10 cellular contexts compared by ENCODE assay signal in the genomic region with DNA sequence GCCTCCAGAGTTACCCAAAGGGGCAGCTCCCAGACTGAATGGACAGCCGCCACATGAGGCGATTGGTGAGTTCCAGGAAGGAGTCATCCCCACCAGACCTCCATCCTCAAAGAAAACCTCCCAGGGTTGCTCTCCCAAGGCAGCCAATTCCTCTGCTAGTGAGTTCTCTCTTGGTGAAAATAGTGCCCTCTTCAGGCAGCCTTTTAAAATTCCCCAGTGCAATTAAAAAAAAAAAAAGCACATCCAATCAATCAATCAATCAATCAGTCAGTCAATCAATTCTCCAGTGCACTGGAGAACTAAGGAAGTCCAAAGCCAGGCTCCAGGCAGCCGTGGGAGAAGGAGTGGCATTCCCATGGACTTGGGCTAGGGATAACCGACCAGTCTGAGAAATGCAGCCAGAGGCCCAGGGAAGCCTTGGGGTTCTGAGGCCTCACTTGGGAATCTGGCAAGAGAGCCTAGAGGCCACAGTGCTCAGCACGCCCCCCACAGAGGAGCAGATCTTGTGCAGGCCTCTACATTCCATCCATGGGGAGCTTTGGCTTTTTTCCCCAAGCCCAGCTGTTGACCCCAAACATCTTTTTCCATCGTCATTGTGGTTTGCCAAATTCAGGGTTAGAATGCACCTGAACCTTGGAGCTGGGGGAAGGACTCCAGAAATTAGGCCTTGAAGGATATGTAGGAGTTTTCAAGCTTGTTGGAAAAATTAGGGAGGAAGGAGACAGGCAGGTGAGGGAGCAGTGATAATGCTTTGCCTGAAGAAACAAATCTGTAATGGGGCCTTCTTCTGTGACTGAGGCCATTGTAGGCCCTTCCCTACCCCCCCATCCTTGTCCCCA. TPM values are rescaled to one million over a fixed set of nuclear protein-coding genes. Genes with fewer than 3 reads are reported as not detected.
DNase-seq lines count a peak whose midpoint lies in the region; ATAC-seq, FAIRE-seq and TF ChIP-seq lines count a peak whose summit lies in the region.
"Had no signal": no experiment of that assay in that cellular context is flagged by ENCODE, and none has a peak within 500 bp of the region (broad histone marks: within the 10 kb centered on the region; RNA-seq: fewer than 3 reads in every experiment).

No MANE protein-coding gene starts in this region.

- TF ChIP-seq POLR2A in K562 (conservative IDR thresholded peaks at IDR 0.05) = no peak
- TF ChIP-seq POLR2A in thyroid gland (IDR thresholded peaks at IDR 0.05) = no peak
- no peak for TF ChIP-seq POLR2A in uterus (IDR thresholded peaks at IDR 0.05)

- peaks cover 20 to 32% of the 10 kb centered on the region in 2 experiments for H3K27me3 ChIP-seq in K562 (ENCODE audit: control insufficient read depth in 2 of 2, insufficient read depth in 2 of 2, low read length in 2 of 2)
- H3K27me3 ChIP-seq in thyroid gland = no peaks in the 10 kb centered on the region
- H3K27me3 ChIP-seq in uterus = peaks cover 6 to 10% of the 10 kb centered on the region in 2 donors

- no peak overlapping the region for H3K4me2 ChIP-seq in K562 (ENCODE audit: insufficient read depth, low read length)

- BruUV-seq in K562 (replicated peaks; lab: Mats Ljungman, UMichigan) = no TSS peak

- intact Hi-C loops in K562 (cut with micrococcal nuclease) = loop anchor here (10.0 kb wide), 1 partner anchor 91 kb away; no protein-coding TSS in a partner anchor
- intact Hi-C loops in mucosa of descending colon (cut with DNase I, micrococcal nuclease) = no loop called here
- intact Hi-C loops in thyroid gland (cut with DNase I) = no loop called here
- intact Hi-C loops in uterus (cut with DNase I; ENCODE audit: low total_unique reads) = no loop called here

- no peak overlapping the region for H2AFZ ChIP-seq in K562 (ENCODE audit: low read depth, low read length)

- H3K27ac ChIP-seq in K562 (ENCODE audit: extremely low read depth, low read depth, low read length) = no peak overlapping the region
- no peak overlapping the region for H3K27ac ChIP-seq in thyroid gland
- H3K27ac ChIP-seq in uterus = no peak overlapping the region
- H3K27ac ChIP-seq: gastroesophageal sphincter had no signal

- no peak overlapping the region for H3K9ac ChIP-seq in K562 (ENCODE audit: insufficient read depth in 1 of 2, low read depth in 2 of 2, low read length in 2 of 2)

- DNase-seq in EH (ENCODE audit: low read depth) (peak; percentile 39), LHCN-M2 (ENCODE audit: low read depth) (peak; percentile 45), K562 (ENCODE audit: extremely low read depth in 1 of 4, low spot score in 3 of 4) (peak; percentile 19 to 40 (median 29)), mucosa of descending colon (peak in 1 of 3 donors; percentile 39), thyroid gland (no peak), uterus (no peak), glomerular visceral epithelial cell (ENCODE audit: extremely low spot score) (no peak)
- DNase-seq in activated effector memory CD4-positive, alpha-beta T cell treated with anti-CD3 and anti-CD28 coated beads, Interleukin-2, amount 50 U/mL, for 16 hours = no peak
- DNase-seq: activated naive CD8-positive, alpha-beta T cell treated with anti-CD3 and anti-CD28 coated beads, Interleukin-2, amount 10 ng/mL, durations not matched to agents 7 days and 5 days had no signal

- H3K4me1 ChIP-seq in K562 (replicated peaks in 1 of 2; ENCODE audit: control insufficient read depth in 2 of 2, insufficient read depth in 2 of 2, low read length in 2 of 2) = peaks cover 7 to 10% of the 10 kb centered on the region in 2 experiments; a peak in 4 of 5 replicates
- peaks cover 13% of the 10 kb centered on the region for H3K4me1 ChIP-seq in mucosa of descending colon (ENCODE audit: low read depth)
- peaks cover 5 to 13% of the 10 kb centered on the region in 2 donors for H3K4me1 ChIP-seq in thyroid gland
- H3K4me1 ChIP-seq in uterus = peaks cover 0 to 7% of the 10 kb centered on the region in 2 donors

- in situ Hi-C loops in K562 (cut with MboI) = no loop called here

- 0 out of 4 replicates have a peak, but pooled peaks of 1 of the 2 experiments have one; percentile 19 for TF ChIP-seq RAD21 in K562 (CRISPR knock-in tag; conservative IDR thresholded peaks at IDR 0.05 in 1 of 2, IDR thresholded peaks at IDR 0.05 in 1 of 2)

- TF ChIP-seq CTCF in K562 (IDR thresholded peaks at IDR 0.05 in 2 of 3, conservative IDR thresholded peaks at IDR 0.05 in 1 of 3; ENCODE audit: insufficient read depth in 2 of 3, low read depth in 1 of 3, low read length in 3 of 3) (peak; percentile 24 to 54 (median 50); a peak in 3 of 6 replicates), mucosa of descending colon (IDR thresholded peaks at IDR 0.05) (peak; percentile 10), thyroid gland (IDR thresholded peaks at IDR 0.05) (no peak), uterus (IDR thresholded peaks at IDR 0.05) (no peak)

- no peaks in the 10 kb centered on the region for H4K20me1 ChIP-seq in K562 (replicated peaks; ENCODE audit: control insufficient read depth, insufficient read depth, low read length)

- no peaks in the 10 kb centered on the region for H3K9me1 ChIP-seq in K562 (ENCODE audit: control insufficient read depth, insufficient read depth, low read length)

- H3K79me2 ChIP-seq in K562 (ENCODE audit: control insufficient read depth, insufficient read depth, low read length) = no peaks in the 10 kb centered on the region

- no peaks in the 10 kb centered on the region for H3K36me3 ChIP-seq in K562 (ENCODE audit: control insufficient read depth, insufficient read depth, low read length)
- no peaks in the 10 kb centered on the region for H3K36me3 ChIP-seq in mucosa of descending colon (ENCODE audit: low read depth)
- no peaks in the 10 kb centered on the region for H3K36me3 ChIP-seq in thyroid gland
- H3K36me3 ChIP-seq in uterus = no peaks in the 10 kb centered on the region
- H3K36me3 ChIP-seq: gastroesophageal sphincter had no signal

- peak; percentile 11 for FAIRE-seq in K562 (lab: Jason Lieb, UNC)

- no peak overlapping the region for H3K4me3 ChIP-seq in K562
- H3K4me3 ChIP-seq in mucosa of descending colon = no peak overlapping the region
- H3K4me3 ChIP-seq in thyroid gland (replicated peaks in 1 of 3) = no peak overlapping the region
- H3K4me3 ChIP-seq in uterus = no peak overlapping the region
- H3K4me3 ChIP-seq: gastroesophageal sphincter had no signal

- no peak for TF ChIP-seq EP300 in K562 (IDR thresholded peaks at IDR 0.05; ENCODE audit: low read length)

- no peaks in the 10 kb centered on the region for H3K9me3 ChIP-seq in K562 (replicated peaks; ENCODE audit: control insufficient read depth, insufficient read depth, low read depth, low read length)
- no peaks in the 10 kb centered on the region for H3K9me3 ChIP-seq in mucosa of descending colon
- H3K9me3 ChIP-seq in thyroid gland = no peaks in the 10 kb centered on the region
- no peaks in the 10 kb centered on the region for H3K9me3 ChIP-seq in uterus
- H3K9me3 ChIP-seq: gastroesophageal sphincter had no signal

- 17% methylated on average over 6 of the region's 6 CpGs for WGBS in K562 (ENCODE audit: insufficient coverage, low coverage, missing lambda C conversion rate)
- WGBS in thyroid gland, 2 donors = 72 to 78% methylated on average over 4 to 6 of the region's 6 CpGs

- POLR2A ChIA-PET in K562 (lab: Yijun Ruan, JAX) = no interaction called here

- ATAC-seq in K562 (no peak), mucosa of descending colon (no peak)
- ATAC-seq: gastroesophageal sphincter had no signal

- CTCF ChIA-PET in K562 (lab: Yijun Ruan, JAX; ENCODE audit: low intra/inter-chr PET ratio) = interaction anchor here (1.1 kb wide), 1 partner anchor 245 kb away, joined by 5 read pairs; no protein-coding TSS in a partner anchor

RNA-seq across cellular contexts. Expression of gene PAQR5, which starts 4.8 kb away (rescaled TPM):
- total RNA-seq in LHCN-M2 (2014; rRNA removed) = 13.0 and 13.9 TPM in 2 replicates
- 8.9 TPM for polyA plus RNA-seq in LHCN-M2 (2012)
- not detected in 2 replicates for total RNA-seq in K562 (2011; cell fraction: chromatin; rRNA removed; ENCODE audit: low replicate concordance)
- not detected in 2 replicates for total RNA-seq in K562 (2011; cell fraction: nucleolus; rRNA removed)
- total RNA-seq in K562 (2011; cell fraction: nucleoplasm; rRNA removed) = not detected in 2 replicates
- not detected in 2 replicates for total RNA-seq in K562 (2014; rRNA removed)
- not detected in 2 replicates for total RNA-seq in K562 (2014; rRNA removed; fragmentation: Illumina TruSeq; extraction: Trizol)
- not detected in 2 replicates for total RNA-seq in K562 (2015; rRNA removed; fragmentation: Illumina TruSeq; extraction: Trizol)
- 0.04 TPM in 1 of 2 replicates, not detected in the other for total RNA-seq in K562 (2021)
- not detected in 2 replicates for polyA plus RNA-seq in K562 (2011; rRNA removed)
- 0.04 TPM in 1 of 2 replicates, not detected in the other for polyA plus RNA-seq in K562 (2011; cell fraction: cytosol; rRNA removed)
- polyA plus RNA-seq in K562 (2011; cell fraction: nucleus; rRNA removed) = 0.07 TPM in 1 of 2 replicates, not detected in the other
- 0.04 and 0.06 TPM in 2 replicates for polyA plus RNA-seq in K562 (2012)
- not detected in 2 replicates for polyA plus RNA-seq in K562 (2014; fragmentation: Illumina TruSeq; extraction: Trizol)
- polyA plus RNA-seq in K562 (2014; fragmentation: Nextera tagmentation; extraction: Ambion mirVana) = under 1 TPM in 1 of 2 experiments, not detected in 1; 0.08 TPM
- polyA plus RNA-seq in K562 (2014; rRNA removed) = not detected in 2 replicates
- polyA minus RNA-seq in K562 (2011; rRNA and poly(A)+ RNA removed) = 0.04 and 0.06 TPM in 2 replicates
- 0.73 TPM in 1 of 2 replicates, not detected in the other for polyA minus RNA-seq in K562 (2011; cell fraction: cytosol; rRNA and poly(A)+ RNA removed)
- polyA minus RNA-seq in K562 (2011; cell fraction: nucleus; rRNA and poly(A)+ RNA removed) = not detected in 2 replicates
- total RNA-seq in mucosa of descending colon = 10 to 100 TPM; 27.7 to 82.6 (median 37.7) TPM
- total RNA-seq in thyroid gland = 1 to 10 TPM in 1 of 4 donors, under 1 TPM in 3; 0.24 to 1.5 (median 0.65) TPM
- under 1 TPM in 2 of 4 donors, not detected in 2; 0.28 to 0.61 TPM for total RNA-seq in uterus
- total RNA-seq: activated naive CD8-positive, alpha-beta T cell treated with anti-CD3 and anti-CD28 coated beads, Interleukin-2, amount 10 ng/mL, durations not matched to agents 7 days and 5 days had no signal

Comparison
In these comparisons a context has a peak if more than half of its experiments do, and no peak if none do; other contexts are left out.
1. DNase-seq: peak in EH (single experiment), LHCN-M2 (single experiment) and K562 (4 of 4); none in thyroid gland (0 of 2), activated effector memory CD4-positive, alpha-beta T cell treated with anti-CD3 and anti-CD28 coated beads, Interleukin-2, amount 50 U/mL, for 16 hours (single experiment), uterus (0 of 2) and glomerular visceral epithelial cell (single experiment).
2. CTCF ChIP-seq: peak in K562 (3 of 3) and mucosa of descending colon (single experiment); none in thyroid gland (0 of 6) and uterus (0 of 4).